In genomic region chr1:94816030-94816429, GRCh38 we compare ENCODE assay signal across 8 cellular contexts. TPM values are rescaled to one million over a fixed set of nuclear protein-coding genes. Genes with fewer than 3 reads are reported as not detected.
"Had no signal": no experiment of that assay in that cellular context is flagged by ENCODE, and none has a peak within 500 bp of the region (broad histone marks: within the 10 kb centered on the region; RNA-seq: fewer than 3 reads in every experiment).

No MANE protein-coding gene starts in this region.

- ATAC-seq: K562 had no signal

- DNase-seq: IMR-90, KBM-7, KG1 had no signal

- H3K4me3 ChIP-seq: K562 had no signal

- FAIRE-seq: HTR-8/SVneo, K562 had no signal

- H3K4me2 ChIP-seq: KMS-11 had no signal

- H3K27ac ChIP-seq: HL-60, KMS-11 had no signal

- H3K9ac ChIP-seq: KMS-11 had no signal

RNA-seq across cellular contexts. Expression of gene SLC44A3, which starts 4.1 kb away (rescaled TPM):
- total RNA-seq: K562 had no signal
- polyA plus RNA-seq: IgD-negative memory B cell, K562 had no signal
